ENCODE assay signal across 1 cellular context in genomic region chr16:46817961-46818360, GRCh38.
TF ChIP-seq lines count a peak whose summit lies in the region.

No MANE protein-coding gene starts in this region.

TF ChIP-seq in A549, 52 proteins besides CTCF, POLR2A, EP300 and RAD21:
- TF ChIP-seq HMGXB4 (CRISPR knock-in tag; IDR thresholded peaks at IDR 0.05; ENCODE audit: borderline replicate concordance) = no peak
- TF ChIP-seq FOSL2 (IDR thresholded peaks at IDR 0.05) = no peak
- 0 out of 2 replicates have a peak, but pooled peaks have one; percentile 26 for TF ChIP-seq FOSL2 (CRISPR knock-in tag; IDR thresholded peaks at IDR 0.05)
TF ChIP-seq in A549: peak in this region for 1.
